In genomic region chr1:2595261-2595811, GRCh38 we compare ENCODE assay signal across 10 cellular contexts. TPM values are rescaled to one million over a fixed set of nuclear protein-coding genes. Genes with fewer than 3 reads are reported as not detected.
"Had no signal": no experiment of that assay in that cellular context is flagged by ENCODE, and none has a peak within 500 bp of the region (broad histone marks: within the 10 kb centered on the region; RNA-seq: fewer than 3 reads in every experiment).

No MANE protein-coding gene starts in this region.

- DNase-seq: effector CD4-positive, alpha-beta T cell; stimulated activated CD4-positive, alpha-beta T cell treated with anti-CD3 and anti-CD28 coated beads, Interleukin-15, amount 100 ng/mL, for 24 hours; stimulated activated CD4-positive, alpha-beta T cell treated with anti-CD3 and anti-CD28 coated beads, Interleukin-4, amount 100 ng/mL, for 24 hours; stimulated activated naive CD8-positive, alpha-beta T cell treated with anti-CD3 and anti-CD28 coated beads, Interleukin-15, amount 100 ng/mL, for 72 hours; T-helper 9 cell had no signal

- H3K4me3 Mint-ChIP-seq: nephron; stimulated activated naive CD8-positive, alpha-beta T cell treated with anti-CD3 and anti-CD28 coated beads, Interleukin-15, amount 100 ng/mL, for 72 hours had no signal

- H3K27ac ChIP-seq: gastroesophageal sphincter, SJSA1 had no signal

- ATAC-seq: gastroesophageal sphincter; stimulated activated naive CD8-positive, alpha-beta T cell treated with anti-CD3 and anti-CD28 coated beads, Interleukin-15, amount 100 ng/mL, for 72 hours had no signal

- H3K4me1 Mint-ChIP-seq: nephron had no signal

- H3K27me3 Mint-ChIP-seq: stimulated activated naive CD8-positive, alpha-beta T cell treated with anti-CD3 and anti-CD28 coated beads, Interleukin-15, amount 100 ng/mL, for 72 hours had no signal

- H3K9me3 ChIP-seq: SJSA1 had no signal

- H3K4me1 ChIP-seq: SJSA1 had no signal

RNA-seq across cellular contexts. Expression of gene MMEL1, which starts 37.5 kb away (rescaled TPM):
- total RNA-seq: astrocyte, osteocyte, SJSA1 had no signal
